2 cellular contexts compared by ENCODE assay signal in genomic region chr16:1375741-1376410, GRCh38.
TF ChIP-seq lines count a peak whose summit lies in the region.

No MANE protein-coding gene starts in this region.

TF ChIP-seq in H1, 55 proteins besides CTCF, POLR2A, EP300 and RAD21:
- no peak for TF ChIP-seq EGR1 (IDR thresholded peaks at IDR 0.05; ENCODE audit: borderline replicate concordance, low read depth, low read length)
- TF ChIP-seq POLR2AphosphoS5 (IDR thresholded peaks at IDR 0.05; ENCODE audit: low read depth, low read length), result peak; percentile 16; the same call in 1 of the 2 replicates
- no peak for TF ChIP-seq PHF8 (conservative IDR thresholded peaks at IDR 0.05; ENCODE audit: low read depth, low read length)
- no peak for TF ChIP-seq RNF2 (IDR thresholded peaks at IDR 0.05; ENCODE audit: borderline replicate concordance, low read depth, low read length, missing control alignments, poor library complexity, severe bottlenecking)
- no peak for TF ChIP-seq SIRT6 (IDR thresholded peaks at IDR 0.05; ENCODE audit: low read length)
- TF ChIP-seq TAF1 (IDR thresholded peaks at IDR 0.05; ENCODE audit: low read depth, low read length), result no peak
- no peak for TF ChIP-seq YY1 (IDR thresholded peaks at IDR 0.05; ENCODE audit: low read depth, low read length)
TF ChIP-seq in H1: peak in this region for 1.

TF ChIP-seq in HEK293T, 16 proteins besides CTCF, POLR2A, EP300 and RAD21:
- no peak for TF ChIP-seq PKNOX1 (IDR thresholded peaks at IDR 0.05)
- no peak for TF ChIP-seq L3MBTL2 (conservative IDR thresholded peaks at IDR 0.05)
- no peak for TF ChIP-seq TARDBP (IDR thresholded peaks at IDR 0.05)
- no peak for TF ChIP-seq NFRKB (IDR thresholded peaks at IDR 0.05)
- no peak for TF ChIP-seq FOXM1 (IDR thresholded peaks at IDR 0.05; ENCODE audit: borderline replicate concordance)
TF ChIP-seq in HEK293T: peak in this region for 0.
